Comparison of ENCODE assay signal across 29 cellular contexts in the genomic region with DNA sequence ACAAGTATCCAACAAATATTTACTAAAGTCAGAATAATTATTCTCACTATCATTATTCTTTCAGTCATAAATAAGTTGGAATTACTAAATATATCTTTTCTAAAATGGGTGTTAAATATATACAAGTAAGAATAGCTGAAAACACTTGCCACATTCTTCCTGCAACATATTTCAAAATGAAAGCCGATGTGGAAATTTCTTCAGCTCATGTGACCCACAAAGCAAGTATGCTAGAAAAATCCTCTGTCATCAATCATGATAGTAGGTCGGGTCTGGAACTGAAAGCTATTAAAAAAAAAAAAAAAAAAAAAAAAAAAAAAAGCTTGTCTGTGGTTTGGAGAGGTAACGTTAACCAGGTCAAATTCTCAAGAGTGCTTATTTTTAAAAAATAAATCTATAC.
"Had no signal": no experiment of that assay in that cellular context is flagged by ENCODE, and none has a peak within 500 bp of the region (broad histone marks: within the 10 kb centered on the region; RNA-seq: fewer than 3 reads in every experiment).

No MANE protein-coding gene starts in this region.

- H3K4me1 ChIP-seq: body of pancreas, colonic mucosa, left lung, lower lobe of right lung, neural progenitor cell, suprapubic skin, tibial artery had no signal

- H3K9me3 ChIP-seq: colonic mucosa, lower lobe of right lung, suprapubic skin had no signal

- H3K4me1 Mint-ChIP-seq: activated CD4-positive, alpha-beta T cell treated with anti-CD3 and anti-CD28 coated beads, Interleukin-2, amount 10 ng/mL, durations not matched to agents 7 days and 5 days; activated CD8-positive, alpha-beta memory T cell treated with anti-CD3 and anti-CD28 coated beads, Interleukin-2, amount 10 ng/mL, durations not matched to agents 7 days and 5 days; neural progenitor cell; WTC11 had no signal

- DNase-seq: activated CD4-positive, alpha-beta T cell treated with anti-CD3 and anti-CD28 coated beads for 1 hour; activated CD4-positive, alpha-beta T cell treated with anti-CD3 and anti-CD28 coated beads, Interleukin-2, amount 10 ng/mL, durations not matched to agents 7 days and 5 days; activated CD8-positive, alpha-beta memory T cell treated with anti-CD3 and anti-CD28 coated beads, Interleukin-2, amount 10 ng/mL, durations not matched to agents 7 days and 5 days; activated CD8-positive, alpha-beta T cell treated with anti-CD3 and anti-CD28 coated beads for 36 hours; activated naive CD4-positive, alpha-beta T cell; activated T-cell treated with anti-CD3 and anti-CD28 coated beads, Interleukin-2, amount 50 U/mL, for 48 hours; anterior cingulate cortex; body of pancreas; cerebellar nuclear complex; colonic mucosa; effector CD8-positive, alpha-beta T cell; head of caudate nucleus; kidney glomerular epithelial cell; left lung; lower lobe of right lung; natural killer cell; posterior cingulate gyrus; right cardiac atrium; spleen; stimulated activated naive CD4-positive, alpha-beta T cell; T1000; tibial artery had no signal

- H3K27me3 ChIP-seq: body of pancreas, colonic mucosa, left lung, neural progenitor cell, spleen, suprapubic skin, tibial artery had no signal

- H3K27ac ChIP-seq: body of pancreas, colonic mucosa, epithelial cell of prostate, left lung, lower lobe of right lung, neural progenitor cell, suprapubic skin, tibial artery had no signal

- H3K9ac ChIP-seq: neural progenitor cell had no signal

- H3K27ac Mint-ChIP-seq: activated CD4-positive, alpha-beta T cell treated with anti-CD3 and anti-CD28 coated beads, Interleukin-2, amount 10 ng/mL, durations not matched to agents 7 days and 5 days; activated CD8-positive, alpha-beta memory T cell treated with anti-CD3 and anti-CD28 coated beads, Interleukin-2, amount 10 ng/mL, durations not matched to agents 7 days and 5 days; activated CD8-positive, alpha-beta T cell treated with anti-CD3 and anti-CD28 coated beads for 36 hours; activated naive CD4-positive, alpha-beta T cell treated with anti-CD3 and anti-CD28 coated beads, Interleukin-2, amount 50 U/mL, for 72 hours; activated T-helper 2 cell treated with anti-CD3 and anti-CD28 coated beads, Interferon-gamma antibody, Interleukin-2, Interleukin-4, amounts not matched to agents 10 μg/mL and 5 μg/mL and 100 μg/mL, durations not matched to agents 14 hours and 24 hours and 36 hours; natural killer cell; neural progenitor cell; T-helper 1 cell treated with Interleukin-12 subunit alpha and Interleukin-12 subunit beta and Interleukin-4 antibody, amounts not matched to agents 30 μg/mL and 1 μg/mL, for 36 hours; WTC11 had no signal

- H3K4me3 ChIP-seq: body of pancreas, colonic mucosa, left lung, lower lobe of right lung, neural progenitor cell, spleen, suprapubic skin, tibial artery had no signal

- H3K27me3 Mint-ChIP-seq: activated CD4-positive, alpha-beta T cell treated with anti-CD3 and anti-CD28 coated beads, Interleukin-2, amount 10 ng/mL, durations not matched to agents 7 days and 5 days; activated CD8-positive, alpha-beta memory T cell treated with anti-CD3 and anti-CD28 coated beads, Interleukin-2, amount 10 ng/mL, durations not matched to agents 7 days and 5 days; activated CD8-positive, alpha-beta T cell treated with anti-CD3 and anti-CD28 coated beads for 36 hours had no signal

- H3K36me3 ChIP-seq: colonic mucosa, left lung, lower lobe of right lung, neural progenitor cell, spleen, suprapubic skin, tibial artery had no signal

- H2AFZ ChIP-seq: neural progenitor cell had no signal

- H3K36me3 Mint-ChIP-seq: activated CD8-positive, alpha-beta memory T cell treated with anti-CD3 and anti-CD28 coated beads, Interleukin-2, amount 10 ng/mL, durations not matched to agents 7 days and 5 days; natural killer cell had no signal

- H3K4me2 ChIP-seq: neural progenitor cell had no signal

- ATAC-seq: activated CD8-positive, alpha-beta memory T cell treated with anti-CD3 and anti-CD28 coated beads, Interleukin-2, amount 10 ng/mL, durations not matched to agents 7 days and 5 days; activated CD8-positive, alpha-beta T cell treated with anti-CD3 and anti-CD28 coated beads for 36 hours; activated naive CD4-positive, alpha-beta T cell treated with anti-CD3 and anti-CD28 coated beads, Interleukin-2, amount 50 U/mL, for 72 hours; body of pancreas; left lung; lower lobe of right lung; right cardiac atrium had no signal

- H3K4me3 Mint-ChIP-seq: activated CD4-positive, alpha-beta T cell treated with anti-CD3 and anti-CD28 coated beads, Interleukin-2, amount 10 ng/mL, durations not matched to agents 7 days and 5 days; activated CD8-positive, alpha-beta memory T cell treated with anti-CD3 and anti-CD28 coated beads, Interleukin-2, amount 10 ng/mL, durations not matched to agents 7 days and 5 days; activated CD8-positive, alpha-beta T cell treated with anti-CD3 and anti-CD28 coated beads for 36 hours; natural killer cell; neural progenitor cell; T-helper 1 cell treated with Interleukin-12 subunit alpha and Interleukin-12 subunit beta and Interleukin-4 antibody, amounts not matched to agents 30 μg/mL and 1 μg/mL, for 36 hours; WTC11 had no signal
